In the genomic region with DNA sequence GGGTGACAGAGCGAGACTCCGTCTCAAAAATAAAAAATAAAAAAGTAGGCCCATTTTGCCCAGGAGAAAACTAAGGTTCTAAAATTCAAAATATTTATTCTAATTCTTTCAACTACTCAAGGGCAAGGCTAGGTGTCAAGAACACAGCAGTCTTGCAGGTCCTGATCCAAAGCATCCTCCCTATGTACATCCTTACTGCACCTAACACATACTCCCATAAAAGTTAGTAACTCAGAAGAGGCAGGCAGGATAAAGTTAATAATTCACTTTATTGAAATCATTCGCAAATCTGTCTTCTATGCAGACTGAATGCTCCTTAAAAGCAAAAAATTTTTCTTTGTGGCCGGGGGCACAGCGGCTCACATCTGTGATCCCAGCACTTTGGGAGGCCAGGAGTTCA, we compare ENCODE assay signal across 21 cellular contexts. TPM values are rescaled to one million over a fixed set of nuclear protein-coding genes. Genes with fewer than 3 reads are reported as not detected.
DNase-seq lines count a peak whose midpoint lies in the region; TF ChIP-seq lines count a peak whose summit lies in the region.
"Had no signal": no experiment of that assay in that cellular context is flagged by ENCODE, and none has a peak within 500 bp of the region (broad histone marks: within the 10 kb centered on the region; RNA-seq: fewer than 3 reads in every experiment).

No MANE protein-coding gene starts in this region.

- H3K4me1 Mint-ChIP-seq in activated T-cell treated with anti-CD3 and anti-CD28 coated beads, Interleukin-2, amount 50 U/mL, for 24 hours (ENCODE audit: low read depth): peaks cover 43% of the 10 kb centered on the region

- no peak for TF ChIP-seq CTCF in VCaP (conservative IDR thresholded peaks at IDR 0.05)
- TF ChIP-seq CTCF in transverse colon (IDR thresholded peaks at IDR 0.05): no peak

- no peak overlapping the region for H3K4me2 ChIP-seq in Karpas-422 (ENCODE audit: low read depth, low read length, poor library complexity, severe bottlenecking)
- H3K4me2 ChIP-seq in trophoblast cell (ENCODE audit: low read length): no peak overlapping the region
- H3K4me2 ChIP-seq: A549, BLaER1 had no signal

- no peak overlapping the region for H3K14ac ChIP-seq in trophoblast cell (ENCODE audit: low read length)

- H2AK5ac ChIP-seq in trophoblast cell (ENCODE audit: low read length): no peak overlapping the region

- H3K36me3 Mint-ChIP-seq in activated T-cell treated with anti-CD3 and anti-CD28 coated beads, Interleukin-2, amount 50 U/mL, for 24 hours (ENCODE audit: low read depth): peaks cover 54% of the 10 kb centered on the region

- DNase-seq in Karpas-422: no peak
- no peak for DNase-seq in trophoblast cell
- DNase-seq in transverse colon: no peak
- DNase-seq in cardiac septum (ENCODE audit: low spot score): no peak
- no peak for DNase-seq in SW 1271 (lab: John Stamatoyannopoulos, UW)
- no peak for DNase-seq in activated T-cell treated with anti-CD3 and anti-CD28 coated beads, Interleukin-2, amount 50 U/mL, for 24 hours
- DNase-seq in A172 (ENCODE audit: low spot score): no peak
- DNase-seq: AML-193; CD4-positive, alpha-beta memory T cell; DMS153; DMS79; GDM1; GM23248; HCEC 1CT; IMR-90 had no signal

- H4K91ac ChIP-seq in trophoblast cell (ENCODE audit: low read depth, low read length): no peak overlapping the region

- TF ChIP-seq POLR2A in transverse colon (IDR thresholded peaks at IDR 0.05): no peak

- H3K27ac ChIP-seq in Karpas-422 (ENCODE audit: low read length): peak overlapping the region; percentile 75; the same call in 1 of the 2 replicates
- H3K27ac ChIP-seq in VCaP: peak overlapping the region; percentile 26
- no peak overlapping the region for H3K27ac ChIP-seq in trophoblast cell (ENCODE audit: low read depth, low read length)
- H3K27ac ChIP-seq in transverse colon: peak overlapping the region; percentile 3 to 99 (median 26)
- H3K27ac ChIP-seq: A549, BLaER1, GM23248, HL-60 had no signal

- no peaks in the 10 kb centered on the region for H3K79me1 ChIP-seq in trophoblast cell (ENCODE audit: low read length)

- H4K12ac ChIP-seq in trophoblast cell (ENCODE audit: low read depth, low read length): no peak overlapping the region

- H3K9me3 ChIP-seq in Karpas-422 (ENCODE audit: low read length) (no peaks in the 10 kb centered on the region), trophoblast cell (ENCODE audit: insufficient read depth, low read depth, low read length) (no peaks in the 10 kb centered on the region), transverse colon (no peaks in the 10 kb centered on the region)
- H3K9me3 ChIP-seq: A549 had no signal

- H3K4me1 ChIP-seq in Karpas-422 (ENCODE audit: low read length): peaks cover 42% of the 10 kb centered on the region
- H3K4me1 ChIP-seq in trophoblast cell (ENCODE audit: control insufficient read depth in 1 of 2, insufficient read depth in 2 of 2, low read length in 2 of 2): no peaks in the 10 kb centered on the region
- H3K4me1 ChIP-seq in transverse colon: peaks cover 32 to 75% (median 55%) of the 10 kb centered on the region in 4 donors
- H3K4me1 ChIP-seq: BLaER1 had no signal

- H3K4me3 ChIP-seq in Karpas-422 (ENCODE audit: low read length): no peak overlapping the region
- no peak overlapping the region for H3K4me3 ChIP-seq in trophoblast cell (ENCODE audit: low read depth, low read length)
- no peak overlapping the region for H3K4me3 ChIP-seq in transverse colon
- H3K4me3 ChIP-seq: A549, BLaER1, GM23248, K562 had no signal

- no peaks in the 10 kb centered on the region for H3K27me3 Mint-ChIP-seq in activated T-cell treated with anti-CD3 and anti-CD28 coated beads, Interleukin-2, amount 50 U/mL, for 24 hours
- H3K27me3 Mint-ChIP-seq: CD4-positive, alpha-beta memory T cell had no signal

- H3K9ac ChIP-seq in Karpas-422 (ENCODE audit: low read length): no peak overlapping the region
- H3K9ac ChIP-seq in trophoblast cell (ENCODE audit: low read length): no peak overlapping the region
- H3K9ac ChIP-seq: BLaER1, GM23248 had no signal

- no peak overlapping the region for H3K23ac ChIP-seq in trophoblast cell (ENCODE audit: low read length)

- in situ Hi-C loops in transverse colon (cut with MboI; ENCODE audit: low pct_ligation_motif_present in 1 of 4, low pct_unique_long_range_greater_than_20kb in 1 of 4, low sequenced_read_pairs in 3 of 4): no loop called here

- H4K20me1 ChIP-seq in Karpas-422 (ENCODE audit: insufficient read depth, low read depth, low read length): no peaks in the 10 kb centered on the region

- H3K4me3 Mint-ChIP-seq in activated T-cell treated with anti-CD3 and anti-CD28 coated beads, Interleukin-2, amount 50 U/mL, for 24 hours: no peak overlapping the region
- H3K4me3 Mint-ChIP-seq: CD14-positive monocyte had no signal

- no peaks in the 10 kb centered on the region for H3K9me2 ChIP-seq in Karpas-422 (replicated peaks; ENCODE audit: insufficient read depth, low read length)

- H3K27ac Mint-ChIP-seq in activated T-cell treated with anti-CD3 and anti-CD28 coated beads, Interleukin-2, amount 50 U/mL, for 24 hours: no peak overlapping the region

- no CpG with 5 or more reads among the region's 5 CpGs for WGBS in trophoblast cell (ENCODE audit: extremely low coverage, insufficient coverage, insufficient read length)
- 72 to 86% methylated on average over 2 to 5 of the region's 5 CpGs for WGBS in transverse colon (ENCODE audit: low coverage in 1 of 2), 2 donors

- H2BK12ac ChIP-seq in trophoblast cell (ENCODE audit: low read length): no peak overlapping the region

- no peak overlapping the region for H2AFZ ChIP-seq in Karpas-422 (ENCODE audit: low read length)
- no peak overlapping the region for H2AFZ ChIP-seq in trophoblast cell (ENCODE audit: insufficient read depth, low read length, poor library complexity)
- H2AFZ ChIP-seq: GM23248 had no signal

- H3K36me3 ChIP-seq in Karpas-422 (ENCODE audit: insufficient read depth, low read length) (peaks cover 20% of the 10 kb centered on the region; the same call in 1 of the 2 replicates), trophoblast cell (ENCODE audit: control insufficient read depth in 1 of 2, insufficient read depth in 2 of 2, low read length in 2 of 2) (peaks cover 6 to 12% of the 10 kb centered on the region in 2 experiments), transverse colon (no peaks in the 10 kb centered on the region)

- peak overlapping the region; percentile 86 for H3K4ac ChIP-seq in trophoblast cell (ENCODE audit: low read depth, low read length)

- H4K8ac ChIP-seq in trophoblast cell (ENCODE audit: low read depth, low read length): no peak overlapping the region

- H3K79me2 ChIP-seq in Karpas-422 (ENCODE audit: low read length) (peaks cover 93% of the 10 kb centered on the region), trophoblast cell (ENCODE audit: control insufficient read depth, insufficient read depth, low read length, poor library complexity) (peaks cover 16% of the 10 kb centered on the region)

- no peaks in the 10 kb centered on the region for H3K9me3 Mint-ChIP-seq in activated T-cell treated with anti-CD3 and anti-CD28 coated beads, Interleukin-2, amount 50 U/mL, for 24 hours
- H3K9me3 Mint-ChIP-seq: CD4-positive, alpha-beta memory T cell had no signal

- H2BK5ac ChIP-seq in trophoblast cell (ENCODE audit: low read depth, low read length, poor library complexity): no peak overlapping the region

- H3K27me3 ChIP-seq in Karpas-422 (ENCODE audit: low read length): no peaks in the 10 kb centered on the region
- no peaks in the 10 kb centered on the region for H3K27me3 ChIP-seq in trophoblast cell (ENCODE audit: insufficient read depth, low read length)
- no peaks in the 10 kb centered on the region for H3K27me3 ChIP-seq in transverse colon
- H3K27me3 ChIP-seq: BLaER1 had no signal

- intact Hi-C loops in transverse colon (cut with DNase I; ENCODE audit: low total_unique reads): loop anchor here (10.0 kb wide), 1 partner anchor 352 kb away; no protein-coding TSS in a partner anchor
- intact Hi-C loops in cardiac septum (cut with DNase I): no loop called here

- H3K18ac ChIP-seq in trophoblast cell (ENCODE audit: low read length): no peak overlapping the region

- H2BK120ac ChIP-seq in trophoblast cell (ENCODE audit: insufficient read depth, low read length, poor library complexity): no peak overlapping the region

- no peak for TF ChIP-seq EP300 in transverse colon (IDR thresholded peaks at IDR 0.05; ENCODE audit: low read depth)

RNA-seq across cellular contexts. Expression of a gene that starts 11.1 kb away (rescaled TPM):
- total RNA-seq in Karpas-422 (2014; rRNA removed; shearing (Covaris generic); ENCODE audit: low replicate concordance): 54.4 and 78.1 TPM in 2 replicates
- polyA plus RNA-seq in trophoblast cell (2013): 87.4 and 93.1 TPM in 2 replicates
- total RNA-seq in transverse colon (100 to 1,000 TPM in 3 of 4 donors, 10 to 100 TPM in 1; 52.1 to 666 (median 132) TPM), cardiac septum (52.0 TPM)
- 68.9 and 80.1 TPM in 2 replicates for total RNA-seq in A172 (2014; rRNA removed; shearing (Covaris generic))
